20 cellular contexts compared by ENCODE assay signal in genomic region chr7:140732436-140732835, GRCh38.
"Had no signal": no experiment of that assay in that cellular context is flagged by ENCODE, and none has a peak within 500 bp of the region (broad histone marks: within the 10 kb centered on the region; RNA-seq: fewer than 3 reads in every experiment).

No MANE protein-coding gene starts in this region.

- FAIRE-seq: endothelial cell of umbilical vein, islet of Langerhans had no signal

- H3K9me3 ChIP-seq: adrenal gland, breast epithelium, esophagus muscularis mucosa, lower lobe of right lung, sigmoid colon, spleen, thoracic aorta, upper lobe of right lung had no signal

- H3K4me3 ChIP-seq: adrenal gland, breast epithelium, esophagus muscularis mucosa, lower lobe of right lung, sigmoid colon, spleen, thoracic aorta, upper lobe of right lung had no signal

- H3K4me1 ChIP-seq: adrenal gland, breast epithelium, esophagus muscularis mucosa, lower lobe of right lung, sigmoid colon, spleen, upper lobe of right lung had no signal

- H3K27ac ChIP-seq: adrenal gland, breast epithelium, esophagus muscularis mucosa, lower lobe of right lung, sigmoid colon, spleen, thoracic aorta, upper lobe of right lung, VCaP had no signal

- H3K36me3 ChIP-seq: adrenal gland, breast epithelium had no signal

- DNase-seq: activated CD4-positive, alpha-beta T cell treated with anti-CD3 and anti-CD28 coated beads for 1 hour; activated CD8-positive, alpha-beta memory T cell treated with anti-CD3 and anti-CD28 coated beads for 24 hours; activated gamma-delta T cell; activated T-cell treated with anti-CD3 and anti-CD28 coated beads, Interleukin-2, amount 50 U/mL, for 72 hours; adrenal gland; effector CD8-positive, alpha-beta T cell; left cardiac atrium; lower lobe of right lung; nucleus accumbens; sigmoid colon; spleen; stimulated activated naive B cell treated with anti-CD40 and anti-IgM and Interleukin-4, amounts not matched to agents 10 μg/mL and 1 μg/mL and 100 μg/mL, for 72 hours; upper lobe of right lung had no signal

- ATAC-seq: activated naive CD4-positive, alpha-beta T cell treated with anti-CD3 and anti-CD28 coated beads, Interleukin-2, amount 50 U/mL, for 72 hours; activated T-cell treated with anti-CD3 and anti-CD28 coated beads, Interleukin-2, amount 50 U/mL, for 72 hours; left cardiac atrium; lower lobe of right lung; stimulated activated naive B cell treated with anti-CD40 and anti-IgM and Interleukin-4, amounts not matched to agents 10 μg/mL and 1 μg/mL and 100 μg/mL, for 72 hours; upper lobe of right lung had no signal

- H3K27me3 ChIP-seq: adrenal gland, breast epithelium, esophagus muscularis mucosa, sigmoid colon, spleen, upper lobe of right lung had no signal
